23 cellular contexts compared by ENCODE assay signal in the genomic region with DNA sequence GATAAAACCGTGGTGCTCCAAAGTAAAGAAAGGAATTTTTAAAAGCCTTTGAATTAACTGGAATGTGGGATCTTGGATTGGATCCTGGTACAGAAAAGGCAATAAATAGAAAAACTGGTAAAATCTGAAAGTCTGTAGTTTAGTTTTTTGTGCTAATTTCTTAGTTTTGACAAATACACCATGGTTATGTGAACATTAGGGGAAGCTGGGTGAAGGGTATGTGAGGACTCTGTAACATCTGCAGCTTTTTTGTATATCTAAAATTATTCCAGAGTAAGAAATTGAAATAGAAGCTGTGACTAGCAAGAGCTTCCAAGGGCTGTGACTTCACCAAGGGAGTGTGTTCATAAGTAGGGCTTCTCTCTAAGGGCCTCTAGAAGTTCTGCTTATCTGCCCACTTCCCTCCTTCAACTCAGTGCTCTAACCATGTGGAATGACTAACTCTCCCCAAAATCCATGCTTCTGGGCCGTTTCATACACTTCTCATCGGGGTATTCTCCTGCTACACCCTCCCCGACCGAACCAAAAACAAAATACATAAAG. TPM values are rescaled to one million over a fixed set of nuclear protein-coding genes. Genes with fewer than 3 reads are reported as not detected.
A peak's percentile ranks its signal among the peaks of the same experiment; 100 is the strongest.
DNase-seq lines count a peak whose midpoint lies in the region; ATAC-seq and TF ChIP-seq lines count a peak whose summit lies in the region.
"Had no signal": no experiment of that assay in that cellular context is flagged by ENCODE, and none has a peak within 500 bp of the region (broad histone marks: within the 10 kb centered on the region; RNA-seq: fewer than 3 reads in every experiment).

No MANE protein-coding gene starts in this region.

- TF ChIP-seq CTCF in NB4 (IDR thresholded peaks at IDR 0.05; ENCODE audit: low read depth, low read length) (no peak), osteoblast (IDR thresholded peaks at IDR 0.05; ENCODE audit: extremely low read depth, low read depth, low read length) (no peak), omental fat pad (IDR thresholded peaks at IDR 0.05) (no peak)

- H3K9ac ChIP-seq in GM23248 = no peak overlapping the region

- H3K79me2 ChIP-seq in GM23248 (ENCODE audit: insufficient read depth) = peaks cover 92% of the 10 kb centered on the region
- H3K79me2 ChIP-seq in osteoblast (ENCODE audit: insufficient read depth, low read length) = peaks cover 84% of the 10 kb centered on the region

- 70 to 77% methylated on average over 5 of the region's 5 CpGs for WGBS in GM23248 (ENCODE audit: low coverage in 1 of 2, low lambda C conversion rate in 2 of 2, missing lambda C conversion rate in 2 of 2), 2 experiments

- H3K4me3 ChIP-seq in GM23248 (no peak overlapping the region), NB4 (ENCODE audit: low read depth, low read length) (no peak overlapping the region), osteoblast (ENCODE audit: insufficient read depth, low read length) (no peak overlapping the region)
- H3K4me3 ChIP-seq: gastroesophageal sphincter, psoas muscle, SK-N-MC, suprapubic skin had no signal

- DNase-seq in GM23248 = peak; percentile 39
- DNase-seq in NB4 (ENCODE audit: low read depth) = peak; percentile 60
- DNase-seq in osteoblast (ENCODE audit: insufficient read length, low spot score, missing footprints) = peak; percentile 74
- DNase-seq in omental fat pad (ENCODE audit: low spot score) = no peak
- DNase-seq in SIG-M5 treated with dmso at 0.1 percent for 504 hours (lab: John Stamatoyannopoulos, UW; ENCODE audit: unreplicated experiment) = no peak
- no peak for DNase-seq in stimulated activated CD4-positive, alpha-beta T cell treated with anti-CD3 and anti-CD28 coated beads, Interleukin-12 subunit alpha, Interleukin-12 subunit beta, amount 100 ng/mL, for 4 hours
- DNase-seq: central memory CD4-positive, alpha-beta T cell; hypothalamus; immature natural killer cell; left colon; mesendoderm; NCI-H1105 treated with DMSO at 0.1 percent for 48 hours; NCI-H1930; NCI-H526 treated with DMSO at 0.1 percent for 48 hours; psoas muscle; stimulated activated CD4-positive, alpha-beta T cell treated with anti-CD3 and anti-CD28 coated beads, Interleukin-15, amount 100 ng/mL, for 24 hours; stimulated activated naive CD4-positive, alpha-beta T cell had no signal

- in situ Hi-C loops in GM23248 (cut with MboI) = no loop called here

- H3K9me3 ChIP-seq in GM23248 (ENCODE audit: low read depth) (no peaks in the 10 kb centered on the region), osteoblast (ENCODE audit: low read depth, low read length) (no peaks in the 10 kb centered on the region)
- H3K9me3 ChIP-seq: gastroesophageal sphincter, psoas muscle, suprapubic skin had no signal

- peaks cover 46% of the 10 kb centered on the region for H3F3A ChIP-seq in GM23248 (ENCODE audit: insufficient read depth)

- H3K27ac ChIP-seq in GM23248 = peak overlapping the region; percentile 11; the same call in 1 of the 2 replicates
- H3K27ac ChIP-seq in angular gyrus (ENCODE audit: low read depth, low read length) = peak overlapping the region; percentile 48
- H3K27ac ChIP-seq in osteoblast (ENCODE audit: low read depth, low read length) = peak overlapping the region; percentile 59
- H3K27ac ChIP-seq: C4-2B, gastroesophageal sphincter, psoas muscle, SK-N-MC, suprapubic skin had no signal

- H3K36me3 ChIP-seq in GM23248 (ENCODE audit: low read depth) (no peaks in the 10 kb centered on the region), osteoblast (ENCODE audit: insufficient read depth, low read length) (no peaks in the 10 kb centered on the region)
- H3K36me3 ChIP-seq: gastroesophageal sphincter, suprapubic skin had no signal

- H4K20me1 ChIP-seq in GM23248 (ENCODE audit: insufficient read depth) = no peaks in the 10 kb centered on the region
- peaks cover 35% of the 10 kb centered on the region for H4K20me1 ChIP-seq in osteoblast (ENCODE audit: insufficient read depth, low read length)

- TF ChIP-seq POLR2A in NB4 (IDR thresholded peaks at IDR 0.05; ENCODE audit: extremely low read depth, insufficient read length) = no peak

- no peaks in the 10 kb centered on the region for H3K27me3 ChIP-seq in GM23248 (replicated peaks; ENCODE audit: insufficient read depth)
- no peaks in the 10 kb centered on the region for H3K27me3 ChIP-seq in osteoblast (ENCODE audit: insufficient read depth, low read length)
- H3K27me3 ChIP-seq: gastroesophageal sphincter, suprapubic skin had no signal

- no peak for ATAC-seq in omental fat pad (ENCODE audit: low FRiP score)
- ATAC-seq: gastroesophageal sphincter, left colon, psoas muscle, WTC11 had no signal

- H3K4me1 ChIP-seq in GM23248 (ENCODE audit: insufficient read depth) = peaks cover 30% of the 10 kb centered on the region
- peaks cover 47% of the 10 kb centered on the region for H3K4me1 ChIP-seq in osteoblast (ENCODE audit: insufficient read depth, low read length)

- H2AFZ ChIP-seq in GM23248 (no peak overlapping the region), osteoblast (ENCODE audit: low read length) (no peak overlapping the region)

- H3K9me2 ChIP-seq in GM23248 (ENCODE audit: insufficient read depth) = no peaks in the 10 kb centered on the region

- H3K4me2 ChIP-seq in GM23248 (ENCODE audit: unreplicated experiment) (no peak overlapping the region), osteoblast (ENCODE audit: insufficient read depth, low read length) (peak overlapping the region; percentile 19)

RNA-seq across cellular contexts. Expression of gene ARHGAP35, which starts 26.5 kb away (rescaled TPM):
- total RNA-seq in GM23248 (2014; rRNA removed; shearing (Covaris generic)) = 35.2 and 39.5 TPM in 2 replicates
- 13.5 and 13.9 TPM in 2 replicates for polyA plus RNA-seq in GM23248 (2016; fragmentation: Nextera tagmentation; extraction: Ambion mirVana)
- total RNA-seq in osteoblast (76.0 and 82.2 TPM in 2 replicates), omental fat pad (10 to 100 TPM; 30.1 to 45.2 (median 37.2) TPM)

RNA-seq across cellular contexts. Expression of gene AP2S1, which starts 36.7 kb away (rescaled TPM):
- total RNA-seq in GM23248 (2014; rRNA removed; shearing (Covaris generic)) = 224 and 231 TPM in 2 replicates
- polyA plus RNA-seq in GM23248 (2016; fragmentation: Nextera tagmentation; extraction: Ambion mirVana) = 584 and 619 TPM in 2 replicates
- total RNA-seq in osteoblast (117 and 136 TPM in 2 replicates), omental fat pad (100 to 1,000 TPM in 3 of 4 donors, 10 to 100 TPM in 1; 96.6 to 166 (median 132) TPM)

Comparison
In these comparisons a context has a peak if more than half of its experiments do, and no peak if none do; other contexts are left out.
1. DNase-seq: peak in GM23248 (single experiment), NB4 (single experiment) and osteoblast (single experiment); none in omental fat pad (single experiment), SIG-M5 treated with dmso at 0.1 percent for 504 hours (single experiment) and stimulated activated CD4-positive, alpha-beta T cell treated with anti-CD3 and anti-CD28 coated beads, Interleukin-12 subunit alpha, Interleukin-12 subunit beta, amount 100 ng/mL, for 4 hours (single experiment).
2. Peak in every context shown above with its lines, with median percentiles within 50 percentile points of each other: H3K27ac ChIP-seq.